In genomic region chr11:125901872-125902271, GRCh38 we compare ENCODE assay signal across 1 cellular context.
TF ChIP-seq lines count a peak whose summit lies in the region.

No MANE protein-coding gene starts in this region.

TF ChIP-seq in GM12878, 131 proteins besides CTCF, POLR2A, EP300 and RAD21:
- TF ChIP-seq ZBTB4 (CRISPR knock-in tag; IDR thresholded peaks at IDR 0.05) = no peak
- no peak for TF ChIP-seq ZNF687 (IDR thresholded peaks at IDR 0.05)
- no peak for TF ChIP-seq ATF2 (IDR thresholded peaks at IDR 0.05; ENCODE audit: low read length)
- no peak for TF ChIP-seq TCF12 (IDR thresholded peaks at IDR 0.05; ENCODE audit: low read depth, low read length)
- TF ChIP-seq IRF5 (IDR thresholded peaks at IDR 0.05; ENCODE audit: borderline replicate concordance) = no peak
- TF ChIP-seq GABPA (IDR thresholded peaks at IDR 0.05; ENCODE audit: low read depth) = no peak
- no peak for TF ChIP-seq MTA3 (IDR thresholded peaks at IDR 0.05; ENCODE audit: borderline replicate concordance, low read length)
- no peak for TF ChIP-seq NR2C2 (IDR thresholded peaks at IDR 0.05; ENCODE audit: borderline replicate concordance, control insufficient read depth, insufficient read length, low read depth)
- TF ChIP-seq MYB (IDR thresholded peaks at IDR 0.05; ENCODE audit: borderline replicate concordance, low read depth, low read length) = no peak
- TF ChIP-seq BRCA1 (IDR thresholded peaks at IDR 0.05; ENCODE audit: low read depth, low read length) = no peak
- TF ChIP-seq PBX3 (IDR thresholded peaks at IDR 0.05; ENCODE audit: insufficient replicate concordance, low read depth, low read length) = no peak
- TF ChIP-seq ZNF217 (IDR thresholded peaks at IDR 0.05) = no peak
- no peak for TF ChIP-seq BCL3 (IDR thresholded peaks at IDR 0.05; ENCODE audit: borderline replicate concordance, insufficient read depth, low read depth, low read length, poor library complexity, severe bottlenecking)
- TF ChIP-seq FOXK2 (IDR thresholded peaks at IDR 0.05) = no peak
- no peak for TF ChIP-seq NR2F1 (conservative IDR thresholded peaks at IDR 0.05)
- no peak for TF ChIP-seq LARP7 (IDR thresholded peaks at IDR 0.05)
- TF ChIP-seq USF2 (IDR thresholded peaks at IDR 0.05; ENCODE audit: borderline replicate concordance, low read depth, low read length) = no peak
- no peak for TF ChIP-seq RUNX3 (IDR thresholded peaks at IDR 0.05; ENCODE audit: low read length)
